In the genomic region with DNA sequence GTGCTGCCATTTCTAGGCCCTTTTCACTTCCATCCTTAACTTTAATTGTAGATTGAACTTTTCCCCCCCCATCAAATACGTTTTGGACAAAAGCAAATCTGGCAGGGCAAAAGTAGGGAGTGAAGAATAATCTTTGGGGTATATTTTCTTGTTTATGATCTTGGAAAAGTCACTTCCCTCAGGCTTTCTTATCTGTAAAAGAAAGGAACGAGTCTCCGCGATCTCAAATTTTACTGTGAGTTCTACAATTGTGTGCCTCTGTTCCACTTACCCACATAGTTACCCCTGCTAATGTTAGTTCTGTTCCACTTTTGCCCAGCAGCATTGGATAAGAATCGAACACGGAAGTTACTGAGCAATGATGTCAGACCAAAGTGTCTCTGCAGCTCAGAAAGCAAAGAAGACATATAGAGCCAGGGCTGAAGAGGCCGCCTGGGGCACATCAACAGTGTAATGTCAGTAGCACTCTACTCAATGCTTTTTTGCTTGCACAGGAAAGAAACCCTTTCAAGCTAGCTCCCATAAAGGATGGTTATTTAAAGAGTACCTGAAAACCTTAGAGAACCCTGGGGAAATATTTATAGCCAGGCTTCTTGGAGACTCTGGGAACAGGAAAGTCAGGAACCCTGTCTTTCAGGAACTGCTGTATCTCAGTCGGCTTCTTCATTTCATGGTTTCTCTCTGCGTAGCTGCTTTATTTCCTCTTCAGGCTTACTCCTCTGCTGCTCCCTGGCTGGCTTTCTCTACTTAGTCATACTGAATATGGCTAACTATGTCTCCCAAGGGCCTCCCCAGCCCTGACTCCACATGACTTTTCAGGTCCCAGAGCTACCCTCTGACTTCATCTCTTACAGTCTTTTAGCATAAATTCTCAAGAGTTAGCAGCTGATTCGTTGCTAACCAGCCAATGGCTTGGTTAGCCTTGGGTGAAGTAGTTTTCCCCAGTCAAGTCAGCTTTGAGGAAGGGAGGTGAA, we compare ENCODE assay signal across 8 cellular contexts.
A peak's percentile ranks its signal among the peaks of the same experiment; 100 is the strongest.
DNase-seq lines count a peak whose midpoint lies in the region; ATAC-seq and TF ChIP-seq lines count a peak whose summit lies in the region.

No MANE protein-coding gene starts in this region.

- no peak overlapping the region for H3K27ac Mint-ChIP-seq in activated T-cell treated with anti-CD3 and anti-CD28 coated beads, Interleukin-2, amount 50 U/mL, for 72 hours
- no peak overlapping the region for H3K27ac Mint-ChIP-seq in stimulated activated naive B cell treated with anti-CD40 and anti-IgM and Interleukin-4, amounts not matched to agents 10 μg/mL and 1 μg/mL and 100 μg/mL, for 72 hours

- H3K4me1 ChIP-seq in tibial nerve: no peaks in the 10 kb centered on the region

- H3K9me3 ChIP-seq in tibial nerve: no peaks in the 10 kb centered on the region

- H3K36me3 Mint-ChIP-seq in activated T-cell treated with anti-CD3 and anti-CD28 coated beads, Interleukin-2, amount 50 U/mL, for 72 hours (ENCODE audit: insufficient read depth in 2 of 2): peaks cover 2 to 3% of the 10 kb centered on the region in 2 donors
- peaks cover 0 to 3% of the 10 kb centered on the region in 2 donors for H3K36me3 Mint-ChIP-seq in stimulated activated naive B cell treated with anti-CD40 and anti-IgM and Interleukin-4, amounts not matched to agents 10 μg/mL and 1 μg/mL and 100 μg/mL, for 72 hours

- no peak for TF ChIP-seq POLR2A in tibial nerve (IDR thresholded peaks at IDR 0.05)

- no peaks in the 10 kb centered on the region for H3K27me3 Mint-ChIP-seq in activated T-cell treated with anti-CD3 and anti-CD28 coated beads, Interleukin-2, amount 50 U/mL, for 72 hours (ENCODE audit: low read depth)
- H3K27me3 Mint-ChIP-seq in stimulated activated naive B cell treated with anti-CD40 and anti-IgM and Interleukin-4, amounts not matched to agents 10 μg/mL and 1 μg/mL and 100 μg/mL, for 72 hours: peaks cover 0 to 6% of the 10 kb centered on the region in 2 donors

- DNase-seq in activated T-cell treated with anti-CD3 and anti-CD28 coated beads, Interleukin-2, amount 50 U/mL, for 72 hours: no peak
- DNase-seq in activated T-cell treated with anti-CD3 and anti-CD28 coated beads, Interleukin-2, amount 50 U/mL, for 48 hours: no peak
- DNase-seq in epithelial cell of prostate (ENCODE audit: low read depth, low spot score): no peak
- DNase-seq in stimulated activated naive B cell treated with anti-CD40 and anti-IgM and Interleukin-4, amounts not matched to agents 10 μg/mL and 1 μg/mL and 100 μg/mL, for 72 hours: peak; percentile 20
- no peak for DNase-seq in tibial nerve (ENCODE audit: low spot score in 2 of 2)
- no peak for DNase-seq in NCI-H2029 treated with DMSO at 0.1 percent for 48 hours (lab: John Stamatoyannopoulos, UW)
- no peak for DNase-seq in NCI-H510A (lab: John Stamatoyannopoulos, UW)

- no peak overlapping the region for H3K4me3 ChIP-seq in tibial nerve

- peaks cover 10% of the 10 kb centered on the region for H3K4me1 Mint-ChIP-seq in activated T-cell treated with anti-CD3 and anti-CD28 coated beads, Interleukin-2, amount 50 U/mL, for 72 hours (ENCODE audit: low read depth)
- peaks cover 12% of the 10 kb centered on the region in 2 donors for H3K4me1 Mint-ChIP-seq in stimulated activated naive B cell treated with anti-CD40 and anti-IgM and Interleukin-4, amounts not matched to agents 10 μg/mL and 1 μg/mL and 100 μg/mL, for 72 hours

- H3K4me3 Mint-ChIP-seq in activated T-cell treated with anti-CD3 and anti-CD28 coated beads, Interleukin-2, amount 50 U/mL, for 72 hours: no peak overlapping the region
- H3K4me3 Mint-ChIP-seq in stimulated activated naive B cell treated with anti-CD40 and anti-IgM and Interleukin-4, amounts not matched to agents 10 μg/mL and 1 μg/mL and 100 μg/mL, for 72 hours: no peak overlapping the region

- H3K27ac ChIP-seq in epithelial cell of prostate: peak overlapping the region; percentile 4
- no peak overlapping the region for H3K27ac ChIP-seq in tibial nerve

- TF ChIP-seq CTCF in tibial nerve (IDR thresholded peaks at IDR 0.05): no peak

- H3K27me3 ChIP-seq in tibial nerve: no peaks in the 10 kb centered on the region

- peaks cover 0 to 5% of the 10 kb centered on the region in 2 donors for H3K9me3 Mint-ChIP-seq in activated T-cell treated with anti-CD3 and anti-CD28 coated beads, Interleukin-2, amount 50 U/mL, for 72 hours
- H3K9me3 Mint-ChIP-seq in stimulated activated naive B cell treated with anti-CD40 and anti-IgM and Interleukin-4, amounts not matched to agents 10 μg/mL and 1 μg/mL and 100 μg/mL, for 72 hours: no peaks in the 10 kb centered on the region

- TF ChIP-seq EP300 in tibial nerve (IDR thresholded peaks at IDR 0.05): no peak

- no peaks in the 10 kb centered on the region for H3K36me3 ChIP-seq in tibial nerve

- ATAC-seq in activated T-cell treated with anti-CD3 and anti-CD28 coated beads, Interleukin-2, amount 50 U/mL, for 72 hours (replicated peaks in 1 of 2): peak; percentile 66 to 67
- ATAC-seq in HG03175 (IDR thresholded peaks at IDR 0.05; ENCODE audit: unreplicated experiment): peak; percentile 82
- ATAC-seq in stimulated activated naive B cell treated with anti-CD40 and anti-IgM and Interleukin-4, amounts not matched to agents 10 μg/mL and 1 μg/mL and 100 μg/mL, for 72 hours (replicated peaks): peak; percentile 44 to 97

- WGBS in tibial nerve, 2 donors: 85 to 88% methylated on average over 10 of the region's 10 CpGs
